Comparison of ENCODE assay signal across 8 cellular contexts in genomic region chr6:47414517-47415167, GRCh38.
A peak's percentile ranks its signal among the peaks of the same experiment; 100 is the strongest.
DNase-seq lines count a peak whose midpoint lies in the region; ATAC-seq and TF ChIP-seq lines count a peak whose summit lies in the region.

No MANE protein-coding gene starts in this region.

- H3K36me3 ChIP-seq in OCI-LY1 (ENCODE audit: insufficient read depth, low read length) (no peaks in the 10 kb centered on the region), mesenchymal stem cell (ENCODE audit: control insufficient read depth in 1 of 2, insufficient read depth in 2 of 2, low read depth in 1 of 2, low read length in 2 of 2) (no peaks in the 10 kb centered on the region), uterus (no peaks in the 10 kb centered on the region)

- 47% methylated on average over 8 of the region's 11 CpGs for WGBS in mesenchymal stem cell

- no peak overlapping the region for H3K27ac ChIP-seq in OCI-LY1 (ENCODE audit: low read depth, low read length, poor library complexity, severe bottlenecking)
- peak overlapping the region; percentile 66 for H3K27ac ChIP-seq in mesenchymal stem cell (ENCODE audit: low read length, poor library complexity, severe bottlenecking)
- H3K27ac ChIP-seq in uterus = no peak overlapping the region

- H3K4me1 ChIP-seq in OCI-LY1 (ENCODE audit: insufficient read depth, low read length, severe bottlenecking) (peaks cover 13% of the 10 kb centered on the region), mesenchymal stem cell (ENCODE audit: control insufficient read depth, insufficient read depth, low read depth, low read length) (peaks cover 1% of the 10 kb centered on the region), uterus (no peaks in the 10 kb centered on the region)

- no peak overlapping the region for H2BK5ac ChIP-seq in mesenchymal stem cell (ENCODE audit: low read depth, low read length, poor library complexity, severe bottlenecking)

- H3F3A ChIP-seq in OCI-LY1 (ENCODE audit: insufficient read depth, low read length) = no peaks in the 10 kb centered on the region

- H3K9ac ChIP-seq in OCI-LY1 (ENCODE audit: low read length) (peak overlapping the region; percentile 35; the same call in 1 of the 2 replicates), mesenchymal stem cell (ENCODE audit: low read length) (peak overlapping the region; percentile 84)

- no peaks in the 10 kb centered on the region for H3K27me3 ChIP-seq in OCI-LY1 (ENCODE audit: insufficient read depth, low read length)
- no peaks in the 10 kb centered on the region for H3K27me3 ChIP-seq in mesenchymal stem cell (ENCODE audit: control insufficient read depth in 1 of 2, insufficient read depth in 1 of 2, low read length in 2 of 2)
- no peaks in the 10 kb centered on the region for H3K27me3 ChIP-seq in uterus

- H3K14ac ChIP-seq in mesenchymal stem cell (ENCODE audit: low read length in 2 of 2) = no peak overlapping the region

- H3K9me2 ChIP-seq in OCI-LY1 (ENCODE audit: low read depth, low read length) = no peaks in the 10 kb centered on the region

- no peaks in the 10 kb centered on the region for H3K79me2 ChIP-seq in OCI-LY1 (ENCODE audit: insufficient read depth, low read length)

- H3K4me3 ChIP-seq in OCI-LY1 (ENCODE audit: low read depth, low read length, poor library complexity, severe bottlenecking) = peak overlapping the region; percentile 51
- peak overlapping the region; percentile 31 for H3K4me3 ChIP-seq in choroid plexus epithelial cell (ENCODE audit: low read depth, low read length)
- peak overlapping the region in 1 of 2 experiments; percentile 69 for H3K4me3 ChIP-seq in mesenchymal stem cell (ENCODE audit: insufficient read depth in 1 of 2, low read depth in 1 of 2, low read length in 2 of 2)
- peak overlapping the region; percentile 6 to 22 for H3K4me3 ChIP-seq in uterus

- peak; percentile 54 for ATAC-seq in HG02840 (IDR thresholded peaks at IDR 0.05; ENCODE audit: low FRiP score, unreplicated experiment)

- DNase-seq in stimulated activated CD4-positive, alpha-beta T cell treated with anti-CD3 and anti-CD28 coated beads, Interleukin-4, amount 100 ng/mL, for 24 hours = peak; percentile 8
- no peak for DNase-seq in stimulated activated CD4-positive, alpha-beta T cell treated with anti-CD3 and anti-CD28 coated beads, Interleukin-4, amount 100 ng/mL, for 1 hour
- DNase-seq in choroid plexus epithelial cell (ENCODE audit: low read depth) (peak; percentile 60), mesenchymal stem cell (peak; percentile 92), uterus (no peak), NCI-H2107 (lab: John Stamatoyannopoulos, UW) (no peak)

- H4K20me1 ChIP-seq in OCI-LY1 (ENCODE audit: insufficient read depth, low read length) = no peaks in the 10 kb centered on the region

- peak overlapping the region; percentile 16 for H4K8ac ChIP-seq in mesenchymal stem cell (ENCODE audit: low read length)

- H2AK5ac ChIP-seq in mesenchymal stem cell (ENCODE audit: low read length, severe bottlenecking) = no peak overlapping the region

- H3K79me1 ChIP-seq in mesenchymal stem cell (replicated peaks; ENCODE audit: low read length, poor library complexity, severe bottlenecking) = no peaks in the 10 kb centered on the region

- no peak overlapping the region for H3K23ac ChIP-seq in mesenchymal stem cell (ENCODE audit: low read length in 2 of 2)

- no peak overlapping the region for H2BK12ac ChIP-seq in mesenchymal stem cell (ENCODE audit: low read length in 2 of 2)

- intact Hi-C loops in uterus (cut with DNase I; ENCODE audit: low total_unique reads) = no loop called here

- no peak for TF ChIP-seq POLR2A in uterus (IDR thresholded peaks at IDR 0.05)

- H3K4me2 ChIP-seq in OCI-LY1 (ENCODE audit: low read length) (peak overlapping the region; percentile 74), mesenchymal stem cell (ENCODE audit: low read length, poor library complexity, severe bottlenecking) (peak overlapping the region; percentile 59)

- H3K18ac ChIP-seq in mesenchymal stem cell (ENCODE audit: low read depth in 1 of 2, low read length in 2 of 2) = peak overlapping the region in 1 of 2 experiments; percentile 32

- no peak overlapping the region for H2BK120ac ChIP-seq in mesenchymal stem cell (ENCODE audit: low read depth, low read length)

- no peak overlapping the region for H4K91ac ChIP-seq in mesenchymal stem cell (ENCODE audit: low read length)

- H3K4ac ChIP-seq in mesenchymal stem cell (ENCODE audit: low read depth in 1 of 2, low read length in 2 of 2) = no peak overlapping the region

- H3K9me3 ChIP-seq in OCI-LY1 (ENCODE audit: low read length) = no peaks in the 10 kb centered on the region
- no peaks in the 10 kb centered on the region for H3K9me3 ChIP-seq in mesenchymal stem cell (ENCODE audit: control insufficient read depth, low read length)
- no peaks in the 10 kb centered on the region for H3K9me3 ChIP-seq in uterus

- peak overlapping the region; percentile 67; the same call in 1 of the 2 replicates for H2AFZ ChIP-seq in OCI-LY1 (ENCODE audit: low read length)
- H2AFZ ChIP-seq in mesenchymal stem cell (ENCODE audit: low read depth, low read length) = no peak overlapping the region

- no peak for TF ChIP-seq CTCF in OCI-LY1 (IDR thresholded peaks at IDR 0.05; ENCODE audit: low read length)
- TF ChIP-seq CTCF in choroid plexus epithelial cell (conservative IDR thresholded peaks at IDR 0.05; ENCODE audit: low read depth, low read length) = no peak
- no peak for TF ChIP-seq CTCF in uterus (IDR thresholded peaks at IDR 0.05)

- no peak overlapping the region for H2BK15ac ChIP-seq in mesenchymal stem cell (ENCODE audit: low read depth, poor library complexity, severe bottlenecking)

Comparison
In these comparisons a context has a peak if more than half of its experiments do, and no peak if none do; other contexts are left out.
1. DNase-seq: peak in stimulated activated CD4-positive, alpha-beta T cell treated with anti-CD3 and anti-CD28 coated beads, Interleukin-4, amount 100 ng/mL, for 24 hours (single experiment), choroid plexus epithelial cell (single experiment) and mesenchymal stem cell (single experiment); none in stimulated activated CD4-positive, alpha-beta T cell treated with anti-CD3 and anti-CD28 coated beads, Interleukin-4, amount 100 ng/mL, for 1 hour (single experiment), uterus (0 of 2) and NCI-H2107 (single experiment).